In the genomic region with DNA sequence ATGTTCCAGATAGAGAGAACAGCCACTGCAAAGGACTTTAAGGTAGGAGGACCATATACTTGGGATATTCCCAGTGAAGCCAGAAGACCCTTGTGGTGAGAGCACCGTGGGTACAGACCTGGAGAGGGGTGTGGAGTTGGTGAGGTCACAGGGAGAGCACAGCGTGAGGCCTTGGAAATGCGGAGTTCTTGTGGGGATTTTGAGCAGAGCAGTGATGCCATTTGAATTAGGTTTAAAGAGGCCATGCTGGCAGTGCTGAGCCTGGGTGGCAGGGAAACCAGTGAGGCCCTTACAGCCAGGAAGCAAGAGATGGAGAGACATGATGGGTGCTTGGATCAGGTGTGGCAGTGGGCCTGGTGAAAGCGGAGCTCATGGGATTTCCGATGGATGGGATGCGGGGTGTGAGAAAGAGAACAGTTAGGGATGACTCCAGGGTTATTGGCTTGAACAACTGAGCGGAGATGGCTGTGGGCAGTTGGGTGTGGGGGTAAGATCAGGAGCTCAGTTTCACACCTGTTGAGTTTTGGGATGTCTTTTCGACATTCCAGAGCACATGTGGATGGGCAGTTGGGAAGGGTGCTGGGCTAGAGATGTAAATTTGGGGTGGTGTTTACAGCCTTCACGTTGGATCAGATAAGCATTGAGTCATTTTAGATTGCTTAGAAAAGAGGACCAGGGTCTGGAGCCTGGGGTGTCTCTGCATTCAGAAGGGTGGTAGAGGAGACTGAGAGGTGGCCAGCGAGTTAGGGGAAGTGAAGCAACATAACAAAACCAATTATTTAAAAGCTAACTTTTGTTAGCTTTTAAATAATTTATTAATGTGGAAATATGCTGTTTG, we compare ENCODE assay signal across 15 cellular contexts.
DNase-seq lines count a peak whose midpoint lies in the region; ATAC-seq and TF ChIP-seq lines count a peak whose summit lies in the region.
"Had no signal": no experiment of that assay in that cellular context is flagged by ENCODE, and none has a peak within 500 bp of the region (broad histone marks: within the 10 kb centered on the region; RNA-seq: fewer than 3 reads in every experiment).

No MANE protein-coding gene starts in this region.

- POLR2A ChIA-PET in CD4-positive, alpha-beta memory T cell (lab: Charles Lee; ENCODE audit: partially characterized antibody): interaction anchor here (0.9 to 7.3 kb wide), 7 partner anchors 10 to 107 kb away, joined by 3 to 36 read pairs (median 4); a partner anchor contains a TSS
- POLR2A ChIA-PET in naive thymus-derived CD4-positive, alpha-beta T cell (lab: Charles Lee): interaction anchor here (0.6 to 4.1 kb wide), 7 partner anchors 9 to 103 kb away, joined by 3 to 19 read pairs (median 4); a partner anchor contains a TSS

- H3K4me1 Mint-ChIP-seq in CD4-positive, alpha-beta memory T cell: peaks cover 60 to 93% (median 80%) of the 10 kb centered on the region in 4 donors
- H3K4me1 Mint-ChIP-seq in GM23338: peaks cover 59% of the 10 kb centered on the region
- peaks cover 91% of the 10 kb centered on the region for H3K4me1 Mint-ChIP-seq in activated naive CD8-positive, alpha-beta T cell treated with anti-CD3 and anti-CD28 coated beads, Interleukin-2, amount 50 U/mL, for 24 hours
- peaks cover 58 to 100% (median 94%) of the 10 kb centered on the region in 7 donors for H3K4me1 Mint-ChIP-seq in naive thymus-derived CD4-positive, alpha-beta T cell
- H3K4me1 Mint-ChIP-seq in glutamatergic neuron (ENCODE audit: low read depth, unreplicated experiment): peaks cover 50% of the 10 kb centered on the region

- ATAC-seq in GM23338 (peak; percentile 51), left colon (no peak)
- ATAC-seq in activated naive CD8-positive, alpha-beta T cell treated with anti-CD3 and anti-CD28 coated beads, Interleukin-2, amount 50 U/mL, for 24 hours: no peak
- no peak for ATAC-seq in naive thymus-derived CD4-positive, alpha-beta T cell
- ATAC-seq: esophagus mucosa, left cardiac atrium had no signal

- H3K27me3 ChIP-seq in CD4-positive, alpha-beta memory T cell (ENCODE audit: insufficient read depth, low read length): no peaks in the 10 kb centered on the region
- H3K27me3 ChIP-seq in GM23338 (ENCODE audit: insufficient read depth): no peaks in the 10 kb centered on the region
- no peaks in the 10 kb centered on the region for H3K27me3 ChIP-seq in naive thymus-derived CD4-positive, alpha-beta T cell (ENCODE audit: control insufficient read depth in 2 of 2, insufficient read depth in 2 of 2, low read length in 2 of 2)
- H3K27me3 ChIP-seq: colonic mucosa, transverse colon had no signal

- no peak for DNase-seq in CD4-positive, alpha-beta memory T cell
- DNase-seq in GM23338 (ENCODE audit: low spot score) (no peak), left colon (no peak), NCI-H526 (lab: John Stamatoyannopoulos, UW) (no peak), glutamatergic neuron (no peak)
- DNase-seq in activated naive CD8-positive, alpha-beta T cell treated with anti-CD3 and anti-CD28 coated beads, Interleukin-2, amount 50 U/mL, for 24 hours: no peak
- DNase-seq in naive thymus-derived CD4-positive, alpha-beta T cell: no peak
- DNase-seq: activated CD8-positive, alpha-beta memory T cell treated with anti-CD3 and anti-CD28 coated beads, Interleukin-2, amount 50 U/mL, for 48 hours; aorta; colonic mucosa; KG1; left cardiac atrium; transverse colon had no signal

- H3K9me2 ChIP-seq in GM23338 (ENCODE audit: insufficient read depth): peaks cover 5% of the 10 kb centered on the region; the same call in 1 of the 2 replicates

- H3K4me2 ChIP-seq in GM23338: peak overlapping the region; percentile 18

- H3K27me3 Mint-ChIP-seq in CD4-positive, alpha-beta memory T cell: no peaks in the 10 kb centered on the region
- H3K27me3 Mint-ChIP-seq in GM23338 (ENCODE audit: insufficient read depth, low read depth, poor library complexity): peaks cover 8% of the 10 kb centered on the region
- H3K27me3 Mint-ChIP-seq in activated naive CD8-positive, alpha-beta T cell treated with anti-CD3 and anti-CD28 coated beads, Interleukin-2, amount 50 U/mL, for 24 hours: no peaks in the 10 kb centered on the region
- H3K27me3 Mint-ChIP-seq in naive thymus-derived CD4-positive, alpha-beta T cell: no peaks in the 10 kb centered on the region
- peaks cover 3% of the 10 kb centered on the region for H3K27me3 Mint-ChIP-seq in glutamatergic neuron (ENCODE audit: unreplicated experiment)

- H3K27ac Mint-ChIP-seq in CD4-positive, alpha-beta memory T cell: peak overlapping the region; percentile 83 to 96 (median 94)
- H3K27ac Mint-ChIP-seq in GM23338: peak overlapping the region; percentile 27; the same call in 1 of the 2 replicates
- H3K27ac Mint-ChIP-seq in activated naive CD8-positive, alpha-beta T cell treated with anti-CD3 and anti-CD28 coated beads, Interleukin-2, amount 50 U/mL, for 24 hours: peak overlapping the region; percentile 81
- peak overlapping the region; percentile 67 to 98 (median 91) for H3K27ac Mint-ChIP-seq in naive thymus-derived CD4-positive, alpha-beta T cell
- no peak overlapping the region for H3K27ac Mint-ChIP-seq in glutamatergic neuron (ENCODE audit: unreplicated experiment)

- H4K20me1 ChIP-seq in GM23338 (replicated peaks; ENCODE audit: insufficient read depth): peaks cover 3% of the 10 kb centered on the region; the same call in 1 of the 2 replicates

- intact Hi-C loops in CD4-positive, alpha-beta memory T cell (cut with micrococcal nuclease): loop anchor here (1.0 to 5.0 kb wide), 2 partner anchors 37 to 102 kb away; no protein-coding TSS in a partner anchor
- intact Hi-C loops in naive thymus-derived CD4-positive, alpha-beta T cell (cut with micrococcal nuclease): no loop called here
- intact Hi-C loops in left colon (cut with DNase I, micrococcal nuclease): no loop called here

- H3K4me3 ChIP-seq in CD4-positive, alpha-beta memory T cell (ENCODE audit: low read length in 2 of 2): no peak overlapping the region
- H3K4me3 ChIP-seq in GM23338: no peak overlapping the region
- H3K4me3 ChIP-seq in naive thymus-derived CD4-positive, alpha-beta T cell (ENCODE audit: low read length): no peak overlapping the region
- H3K4me3 ChIP-seq: colonic mucosa, SK-N-MC, transverse colon had no signal

- H3K27ac ChIP-seq in CD4-positive, alpha-beta memory T cell (ENCODE audit: low read depth, low read length): peak overlapping the region; percentile 23
- H3K27ac ChIP-seq in GM23338 (ENCODE audit: low read depth): peak overlapping the region; percentile 84; the same call in 1 of the 2 replicates
- peak overlapping the region; percentile 62 for H3K27ac ChIP-seq in naive thymus-derived CD4-positive, alpha-beta T cell (ENCODE audit: low read depth, low read length)
- H3K27ac ChIP-seq: colonic mucosa, SK-N-MC, transverse colon had no signal

- H3F3A ChIP-seq in GM23338 (replicated peaks; ENCODE audit: low read depth): 0 out of 2 replicates have a peak, but pooled peaks cover 4% of the 10 kb centered on the region

- H3K9me3 ChIP-seq in CD4-positive, alpha-beta memory T cell (ENCODE audit: control insufficient read depth in 1 of 2, low read length in 2 of 2): no peaks in the 10 kb centered on the region
- H3K9me3 ChIP-seq in naive thymus-derived CD4-positive, alpha-beta T cell (ENCODE audit: control insufficient read depth in 2 of 3, low read length in 3 of 3): no peaks in the 10 kb centered on the region
- H3K9me3 ChIP-seq: colonic mucosa, transverse colon had no signal

- H3K36me3 ChIP-seq in CD4-positive, alpha-beta memory T cell (ENCODE audit: insufficient read depth, low read length): no peaks in the 10 kb centered on the region
- no peaks in the 10 kb centered on the region for H3K36me3 ChIP-seq in GM23338 (ENCODE audit: insufficient read depth)
- H3K36me3 ChIP-seq in naive thymus-derived CD4-positive, alpha-beta T cell (ENCODE audit: control insufficient read depth in 2 of 3, insufficient read depth in 3 of 3, low read length in 3 of 3): no peaks in the 10 kb centered on the region
- H3K36me3 ChIP-seq: colonic mucosa, transverse colon had no signal

- H3K4me3 Mint-ChIP-seq in CD4-positive, alpha-beta memory T cell: peak overlapping the region; percentile 8 to 78 (median 56)
- peak overlapping the region; percentile 0; the same call in 1 of the 3 replicates for H3K4me3 Mint-ChIP-seq in GM23338
- H3K4me3 Mint-ChIP-seq in activated naive CD8-positive, alpha-beta T cell treated with anti-CD3 and anti-CD28 coated beads, Interleukin-2, amount 50 U/mL, for 24 hours: no peak overlapping the region
- peak overlapping the region in 9 of 10 donors; percentile 17 to 72 (median 46) for H3K4me3 Mint-ChIP-seq in naive thymus-derived CD4-positive, alpha-beta T cell
- H3K4me3 Mint-ChIP-seq in glutamatergic neuron (ENCODE audit: unreplicated experiment): no peak overlapping the region

- H3K79me2 ChIP-seq in GM23338 (replicated peaks; ENCODE audit: insufficient read depth): peaks cover 60% of the 10 kb centered on the region

- TF ChIP-seq CTCF in GM23338 (conservative IDR thresholded peaks at IDR 0.05; ENCODE audit: low read depth in 2 of 2): no peak
- no peak for TF ChIP-seq CTCF in glutamatergic neuron (IDR thresholded peaks at IDR 0.05; ENCODE audit: partially characterized antibody, unreplicated experiment)

- peaks cover 12 to 19% of the 10 kb centered on the region in 2 donors for H3K36me3 Mint-ChIP-seq in CD4-positive, alpha-beta memory T cell
- H3K36me3 Mint-ChIP-seq in GM23338 (ENCODE audit: low read depth): peaks cover 5% of the 10 kb centered on the region; the same call in 1 of the 3 replicates
- H3K36me3 Mint-ChIP-seq in activated naive CD8-positive, alpha-beta T cell treated with anti-CD3 and anti-CD28 coated beads, Interleukin-2, amount 50 U/mL, for 24 hours (ENCODE audit: low read depth): peaks cover 28% of the 10 kb centered on the region
- peaks cover 0 to 14% (median 7%) of the 10 kb centered on the region in 5 donors for H3K36me3 Mint-ChIP-seq in naive thymus-derived CD4-positive, alpha-beta T cell
- no peaks in the 10 kb centered on the region for H3K36me3 Mint-ChIP-seq in glutamatergic neuron (ENCODE audit: unreplicated experiment)

- no peaks in the 10 kb centered on the region for H3K9me3 Mint-ChIP-seq in CD4-positive, alpha-beta memory T cell
- H3K9me3 Mint-ChIP-seq in GM23338 (no peaks in the 10 kb centered on the region), glutamatergic neuron (ENCODE audit: unreplicated experiment) (peaks cover 10% of the 10 kb centered on the region)
- no peaks in the 10 kb centered on the region for H3K9me3 Mint-ChIP-seq in activated naive CD8-positive, alpha-beta T cell treated with anti-CD3 and anti-CD28 coated beads, Interleukin-2, amount 50 U/mL, for 24 hours
- peaks cover 0 to 3% (median 0%) of the 10 kb centered on the region in 11 donors for H3K9me3 Mint-ChIP-seq in naive thymus-derived CD4-positive, alpha-beta T cell

- no peak overlapping the region for H2AFZ ChIP-seq in GM23338

- CTCF ChIA-PET in CD4-positive, alpha-beta memory T cell (lab: Charles Lee; ENCODE audit: partially characterized antibody): interaction anchor here (0.7 to 7.3 kb wide), 17 partner anchors 9 to 189 kb away, joined by 3 to 46 read pairs (median 4); a partner anchor contains a TSS
- CTCF ChIA-PET in naive thymus-derived CD4-positive, alpha-beta T cell (lab: Charles Lee): interaction anchor here (0.6 to 1.8 kb wide), 7 partner anchors 13 to 190 kb away, joined by 3 to 7 read pairs (median 5); a partner anchor contains a TSS

- H3K4me1 ChIP-seq in CD4-positive, alpha-beta memory T cell (ENCODE audit: insufficient read depth, low read length): peaks cover 97% of the 10 kb centered on the region
- peaks cover 63% of the 10 kb centered on the region for H3K4me1 ChIP-seq in GM23338 (ENCODE audit: insufficient read depth)
- peaks cover 35 to 88% of the 10 kb centered on the region in 2 donors for H3K4me1 ChIP-seq in naive thymus-derived CD4-positive, alpha-beta T cell (ENCODE audit: control insufficient read depth in 2 of 2, insufficient read depth in 2 of 2, low read length in 2 of 2)
- H3K4me1 ChIP-seq: colonic mucosa had no signal

Comparison
In these comparisons a context has a peak if more than half of its experiments do, and no peak if none do; other contexts are left out.
1. H3K27ac ChIP-seq: peak in every context shown above with its lines; median percentile 84 in GM23338; 62 in naive thymus-derived CD4-positive, alpha-beta T cell; 23 in CD4-positive, alpha-beta memory T cell.
2. H3K4me3 Mint-ChIP-seq: peak in CD4-positive, alpha-beta memory T cell (8 of 8), GM23338 (single experiment) and naive thymus-derived CD4-positive, alpha-beta T cell (9 of 10); none in activated naive CD8-positive, alpha-beta T cell treated with anti-CD3 and anti-CD28 coated beads, Interleukin-2, amount 50 U/mL, for 24 hours (single experiment) and glutamatergic neuron (single experiment).